Comparison of ENCODE assay signal across 18 cellular contexts in the genomic region with DNA sequence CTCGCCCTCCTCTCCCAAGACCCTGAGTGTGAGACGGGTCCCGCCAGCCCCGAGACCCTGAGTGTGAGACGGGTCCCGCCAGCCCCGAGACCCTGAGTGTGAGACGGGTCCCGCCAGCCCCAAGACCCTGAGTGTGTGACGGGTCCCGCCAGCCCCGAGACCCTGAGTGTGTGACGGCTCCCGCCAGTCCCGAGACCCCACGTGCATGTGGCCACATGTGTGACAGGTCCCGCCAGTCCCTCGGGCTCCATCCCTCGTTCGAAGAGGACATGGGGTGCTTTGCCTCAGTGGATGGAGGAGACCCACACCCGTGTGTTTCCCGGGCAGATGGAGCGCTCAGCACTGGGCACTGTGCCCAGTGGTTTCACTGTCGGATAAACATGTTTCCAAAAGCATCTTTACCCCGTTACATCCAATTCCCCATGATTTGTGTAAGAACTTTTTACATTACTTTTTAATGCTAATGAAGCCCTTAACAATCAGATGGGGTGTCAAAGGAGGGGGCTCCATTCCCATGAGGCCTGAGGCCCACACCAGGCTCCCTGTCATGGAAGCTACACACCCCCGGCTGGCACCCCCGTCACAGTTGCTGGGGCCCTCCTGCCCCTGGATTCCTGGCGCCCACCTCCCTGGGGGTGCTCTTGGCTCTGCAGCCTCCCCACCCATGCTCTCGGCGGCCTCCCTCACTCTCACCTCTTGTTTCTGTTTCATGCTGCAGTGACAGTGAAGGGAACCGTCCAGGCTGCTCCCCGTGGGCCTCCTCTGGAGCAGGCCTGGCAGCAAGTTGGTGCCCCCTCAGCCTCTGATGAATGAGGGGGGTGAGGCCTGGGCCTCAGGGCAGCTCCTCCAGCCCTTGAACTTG. TPM values are rescaled to one million over a fixed set of nuclear protein-coding genes. Genes with fewer than 3 reads are reported as not detected.
DNase-seq lines count a peak whose midpoint lies in the region; ATAC-seq and TF ChIP-seq lines count a peak whose summit lies in the region.
"Had no signal": no experiment of that assay in that cellular context is flagged by ENCODE, and none has a peak within 500 bp of the region (broad histone marks: within the 10 kb centered on the region; RNA-seq: fewer than 3 reads in every experiment).

No MANE protein-coding gene starts in this region.

- ATAC-seq in Right ventricle myocardium inferior (no peak), WTC11 (no peak), upper lobe of right lung (no peak)
- no peak for ATAC-seq in activated CD4-positive, CD25-positive, alpha-beta regulatory T cell treated with anti-CD3 and anti-CD28 coated beads, Interleukin-2, amount 50 U/mL, for 24 hours

- H3K9me3 Mint-ChIP-seq in WTC11, result no peaks in the 10 kb centered on the region
- H3K9me3 Mint-ChIP-seq: CD4-positive, alpha-beta T cell had no signal

- DNase-seq in Right ventricle myocardium inferior (ENCODE audit: missing footprints), result peak; percentile 46
- no peak for DNase-seq in cardiac septum (ENCODE audit: low spot score)
- no peak for DNase-seq in WTC11 (ENCODE audit: low spot score)
- DNase-seq in fibroblast of peridontal ligament (ENCODE audit: extremely low read depth), result peak; percentile 23
- DNase-seq in upper lobe of right lung, result peak; percentile 45
- DNase-seq in effector CD8-positive, alpha-beta T cell (lab: John Stamatoyannopoulos, UW), result no peak
- no peak for DNase-seq in T1000 (lab: John Stamatoyannopoulos, UW)
- DNase-seq: CD4-positive, alpha-beta T cell; H7; Kasumi-1; MG63; NCI-H1048; NCI-H1436 treated with DMSO at 0.1 percent for 48 hours; NCI-H2081; NK-92 treated with Interleukin-12 subunit alpha and Interleukin-12 subunit beta, amount 100 ng/mL, for 24 hours; Right ventricle myocardium superior had no signal

- H3K27ac ChIP-seq in upper lobe of right lung, result no peak overlapping the region

- CTCF ChIA-PET in WTC11 (lab: Charles Lee), result no interaction called here

- H3K4me1 ChIP-seq in upper lobe of right lung, result no peaks in the 10 kb centered on the region

- no peaks in the 10 kb centered on the region for H3K4me1 Mint-ChIP-seq in WTC11
- H3K4me1 Mint-ChIP-seq: B cell had no signal

- no peak overlapping the region for H3K4me3 ChIP-seq in upper lobe of right lung
- H3K4me3 ChIP-seq: MG63 had no signal

- no peaks in the 10 kb centered on the region for H3K36me3 Mint-ChIP-seq in WTC11

- H3K27me3 Mint-ChIP-seq in WTC11 (ENCODE audit: low read depth), result no peaks in the 10 kb centered on the region
- H3K27me3 Mint-ChIP-seq: CD4-positive, alpha-beta T cell had no signal

- no peaks in the 10 kb centered on the region for H3K36me3 ChIP-seq in upper lobe of right lung
- H3K36me3 ChIP-seq: MG63 had no signal

- peaks cover 25% of the 10 kb centered on the region for H3K27me3 ChIP-seq in upper lobe of right lung
- H3K27me3 ChIP-seq: MG63 had no signal

- TF ChIP-seq CTCF in WTC11 (IDR thresholded peaks at IDR 0.05) (no peak), upper lobe of right lung (IDR thresholded peaks at IDR 0.05) (no peak)

- H3K27ac Mint-ChIP-seq in WTC11, result peak overlapping the region; percentile 40
- H3K27ac Mint-ChIP-seq: B cell; CD4-positive, alpha-beta T cell had no signal

- H3K4me3 Mint-ChIP-seq in WTC11, result no peak overlapping the region
- H3K4me3 Mint-ChIP-seq: B cell; CD4-positive, alpha-beta T cell had no signal

- intact Hi-C loops in Right ventricle myocardium inferior (cut with DNase I), result no loop called here
- intact Hi-C loops in cardiac septum (cut with DNase I), result no loop called here
- intact Hi-C loops in upper lobe of right lung (cut with DNase I), result no loop called here

- no peaks in the 10 kb centered on the region for H3K9me3 ChIP-seq in upper lobe of right lung
- H3K9me3 ChIP-seq: MG63 had no signal

- POLR2A ChIA-PET in WTC11 (lab: Charles Lee), result no interaction called here

TF ChIP-seq in WTC11, 78 proteins besides CTCF, POLR2A, EP300 and RAD21:
- TF ChIP-seq KAT7 (CRISPR knock-in tag; IDR thresholded peaks at IDR 0.05; ENCODE audit: borderline replicate concordance), result no peak

RNA-seq across cellular contexts. Expression of a gene that starts 48.5 kb away (rescaled TPM):
- total RNA-seq in Right ventricle myocardium inferior, result 0.57 TPM
- 0.94 TPM for total RNA-seq in cardiac septum
- 2.9 to 3.4 TPM (median 3.3 TPM) in 3 replicates for total RNA-seq in WTC11 (2021)
- 0.52 TPM for total RNA-seq in upper lobe of right lung
- total RNA-seq: B cell; CD4-positive, alpha-beta T cell had no signal

Comparison
In these comparisons a context has a peak if more than half of its experiments do, and no peak if none do; other contexts are left out.
1. DNase-seq: peak in Right ventricle myocardium inferior (single experiment), fibroblast of peridontal ligament (single experiment) and upper lobe of right lung (single experiment); none in cardiac septum (single experiment), WTC11 (single experiment), effector CD8-positive, alpha-beta T cell (single experiment) and T1000 (single experiment).